Comparison of ENCODE assay signal across 31 cellular contexts in genomic region chr15:58248504-58248842, GRCh38.
A peak's percentile ranks its signal among the peaks of the same experiment; 100 is the strongest.
DNase-seq lines count a peak whose midpoint lies in the region; ATAC-seq and TF ChIP-seq lines count a peak whose summit lies in the region.
"Had no signal": no experiment of that assay in that cellular context is flagged by ENCODE, and none has a peak within 500 bp of the region (broad histone marks: within the 10 kb centered on the region; RNA-seq: fewer than 3 reads in every experiment).

No MANE protein-coding gene starts in this region.

- no peaks in the 10 kb centered on the region for H3K9me3 Mint-ChIP-seq in HFFc6
- H3K9me3 Mint-ChIP-seq: activated CD4-positive, alpha-beta memory T cell treated with anti-CD3 and anti-CD28 coated beads for 36 hours; CD4-positive, alpha-beta T cell; central memory CD8-positive, alpha-beta T cell; dendritic cell treated with granulocyte-macrophage colony-stimulating factor and Interleukin-4, amounts not matched to agents 40 ng/mL and 50 ng/mL, for 4 days; endodermal cell; GM23338; naive thymus-derived CD8-positive, alpha-beta T cell had no signal

- dilution Hi-C loops in mammary epithelial cell (cut with HindIII; ENCODE audit: low sequenced_read_pairs), result no loop called here

- H3K36me3 ChIP-seq in breast epithelium, result no peaks in the 10 kb centered on the region
- H3K36me3 ChIP-seq in mammary epithelial cell (ENCODE audit: insufficient read depth, low read length), result no peaks in the 10 kb centered on the region
- no peaks in the 10 kb centered on the region for H3K36me3 ChIP-seq in trophoblast cell (ENCODE audit: control insufficient read depth in 1 of 2, insufficient read depth in 2 of 2, low read length in 2 of 2)
- H3K36me3 ChIP-seq: lower lobe of right lung, ovary, tibial artery had no signal

- no peak overlapping the region for H4K91ac ChIP-seq in trophoblast cell (ENCODE audit: low read depth, low read length)

- H3K27ac ChIP-seq in breast epithelium, result peak overlapping the region; percentile 4 to 31
- no peak overlapping the region for H3K27ac ChIP-seq in mammary epithelial cell (ENCODE audit: insufficient read depth, low read depth, low read length)
- H3K27ac ChIP-seq in trophoblast cell (ENCODE audit: low read depth, low read length), result no peak overlapping the region
- H3K27ac ChIP-seq: lower lobe of right lung, ovary, RWPE1, SK-N-MC, tibial artery had no signal

- H2AFZ ChIP-seq in mammary epithelial cell (ENCODE audit: low read depth, low read length), result no peak overlapping the region
- no peak overlapping the region for H2AFZ ChIP-seq in trophoblast cell (ENCODE audit: insufficient read depth, low read length, poor library complexity)
- H2AFZ ChIP-seq: GM23338 had no signal

- H3K9me3 ChIP-seq in breast epithelium (no peaks in the 10 kb centered on the region), mammary epithelial cell (replicated peaks; ENCODE audit: insufficient read depth, low read length) (no peaks in the 10 kb centered on the region), trophoblast cell (ENCODE audit: insufficient read depth, low read depth, low read length) (no peaks in the 10 kb centered on the region)
- H3K9me3 ChIP-seq: lower lobe of right lung, ovary, tibial artery had no signal

- no peak overlapping the region for H2BK120ac ChIP-seq in trophoblast cell (ENCODE audit: insufficient read depth, low read length, poor library complexity)

- DNase-seq in breast epithelium (ENCODE audit: low spot score in 2 of 2) (no peak), mammary epithelial cell (no peak), left ventricle myocardium superior (no peak), trophoblast cell (no peak), NCI-H1417 treated with DMSO at 0.1 percent for 48 hours (lab: John Stamatoyannopoulos, UW) (no peak), HFFc6 (no peak), NCI-H2171 (lab: John Stamatoyannopoulos, UW) (no peak), D341Med (ENCODE audit: low spot score) (no peak)
- DNase-seq: 8988T; activated CD4-positive, alpha-beta memory T cell treated with anti-CD3 and anti-CD28 coated beads for 36 hours; activated CD4-positive, CD25-positive, alpha-beta regulatory T cell treated with anti-CD3 and anti-CD28 coated beads, Interleukin-2, amount 50 U/mL, for 72 hours; activated naive CD4-positive, alpha-beta T cell treated with Interleukin-2 at 50 U/mL for 16 hours; CD4-positive, alpha-beta T cell; endodermal cell; kidney; naive thymus-derived CD8-positive, alpha-beta T cell; NCI-H1092 treated with DMSO at 0.1 percent for 48 hours; NCI-H1930; NCI-H524 treated with DMSO at 0.1 percent for 48 hours; ovary; retina; stimulated activated CD4-positive, alpha-beta T cell treated with anti-CD3 and anti-CD28 coated beads, Interleukin-12 subunit alpha, Interleukin-12 subunit beta, amount 100 ng/mL, for 4 hours; stimulated activated CD4-positive, alpha-beta T cell treated with anti-CD3 and anti-CD28 coated beads, Interleukin-2, amount 100 ng/mL, for 48 hours; T-helper 2 cell had no signal

- peaks cover 34% of the 10 kb centered on the region for H3K27me3 Mint-ChIP-seq in HFFc6 (ENCODE audit: insufficient read depth)
- H3K27me3 Mint-ChIP-seq: activated CD4-positive, alpha-beta memory T cell treated with anti-CD3 and anti-CD28 coated beads for 36 hours; CD4-positive, alpha-beta T cell had no signal

- no peak overlapping the region for H3K4ac ChIP-seq in trophoblast cell (ENCODE audit: low read depth, low read length)

- H3K23ac ChIP-seq in trophoblast cell (ENCODE audit: low read length), result no peak overlapping the region

- TF ChIP-seq CTCF in breast epithelium (IDR thresholded peaks at IDR 0.05) (no peak), mammary epithelial cell (conservative IDR thresholded peaks at IDR 0.05 in 1 of 2, IDR thresholded peaks at IDR 0.05 in 1 of 2; ENCODE audit: extremely low read depth in 1 of 2, insufficient read depth in 1 of 2, low read depth in 1 of 2, low read length in 2 of 2) (no peak), HFFc6 (IDR thresholded peaks at IDR 0.05) (no peak)

- peak; percentile 39 for ATAC-seq in left ventricle myocardium superior
- ATAC-seq: GM23338; naive thymus-derived CD8-positive, alpha-beta T cell had no signal

- H4K20me1 ChIP-seq in mammary epithelial cell (ENCODE audit: insufficient read depth, low read length), result no peaks in the 10 kb centered on the region

- no peak overlapping the region for H2BK5ac ChIP-seq in trophoblast cell (ENCODE audit: low read depth, low read length, poor library complexity)

- H4K12ac ChIP-seq in trophoblast cell (ENCODE audit: low read depth, low read length), result no peak overlapping the region

- 94% methylated on average over 10 of the region's 10 CpGs for WGBS in mammary epithelial cell (ENCODE audit: low coverage, missing lambda C conversion rate)
- no CpG with 5 or more reads among the region's 10 CpGs for WGBS in trophoblast cell (ENCODE audit: extremely low coverage, insufficient coverage, insufficient read length)

- H3K79me2 ChIP-seq in mammary epithelial cell (ENCODE audit: insufficient read depth, low read length), result no peaks in the 10 kb centered on the region
- no peaks in the 10 kb centered on the region for H3K79me2 ChIP-seq in trophoblast cell (ENCODE audit: control insufficient read depth, insufficient read depth, low read length, poor library complexity)

- no peaks in the 10 kb centered on the region for H3K27me3 ChIP-seq in breast epithelium
- H3K27me3 ChIP-seq in mammary epithelial cell (ENCODE audit: insufficient read depth, low read length), result no peaks in the 10 kb centered on the region
- H3K27me3 ChIP-seq in trophoblast cell (ENCODE audit: insufficient read depth, low read length), result no peaks in the 10 kb centered on the region
- H3K27me3 ChIP-seq: ovary had no signal

- H2BK12ac ChIP-seq in trophoblast cell (ENCODE audit: low read length), result no peak overlapping the region

- no peak overlapping the region for H3K4me3 Mint-ChIP-seq in HFFc6
- H3K4me3 Mint-ChIP-seq: activated CD4-positive, alpha-beta memory T cell treated with anti-CD3 and anti-CD28 coated beads for 36 hours; CD4-positive, alpha-beta T cell; central memory CD8-positive, alpha-beta T cell; dendritic cell treated with granulocyte-macrophage colony-stimulating factor and Interleukin-4, amounts not matched to agents 40 ng/mL and 50 ng/mL, for 4 days; endodermal cell; GM23338; naive thymus-derived CD8-positive, alpha-beta T cell had no signal

- H3K79me1 ChIP-seq in trophoblast cell (ENCODE audit: low read length), result no peaks in the 10 kb centered on the region

- H4K8ac ChIP-seq in trophoblast cell (ENCODE audit: low read depth, low read length), result peak overlapping the region; percentile 2

- no peak overlapping the region for H2AK5ac ChIP-seq in trophoblast cell (ENCODE audit: low read length)

- in situ Hi-C loops in mammary epithelial cell (cut with MboI; ENCODE audit: low sequenced_read_pairs in 2 of 2), result loop anchor here in 1 of 2 donors (25.0 kb wide), 1 partner anchor 514 kb away; the partner anchor contains the start of gene MINDY2

- CTCF ChIA-PET in mammary epithelial cell (lab: Charles Lee; ENCODE audit: low non-redundant PET), result no interaction called here

- H3K36me3 Mint-ChIP-seq in HFFc6 (ENCODE audit: low read depth), result no peaks in the 10 kb centered on the region
- H3K36me3 Mint-ChIP-seq: activated CD4-positive, alpha-beta memory T cell treated with anti-CD3 and anti-CD28 coated beads for 36 hours; naive thymus-derived CD8-positive, alpha-beta T cell had no signal

- BruUV-seq in mammary epithelial cell (replicated peaks; lab: Mats Ljungman, UMichigan), result no TSS peak

- H3K4me1 ChIP-seq in breast epithelium, result no peaks in the 10 kb centered on the region
- H3K4me1 ChIP-seq in mammary epithelial cell (ENCODE audit: insufficient read depth, low read length), result no peaks in the 10 kb centered on the region
- H3K4me1 ChIP-seq in trophoblast cell (ENCODE audit: control insufficient read depth in 1 of 2, insufficient read depth in 2 of 2, low read length in 2 of 2), result peaks cover 0 to 5% of the 10 kb centered on the region in 2 experiments

- H3K4me3 ChIP-seq in breast epithelium, result no peak overlapping the region
- no peak overlapping the region for H3K4me3 ChIP-seq in mammary epithelial cell (replicated peaks in 1 of 3; ENCODE audit: insufficient read depth in 1 of 3, low read depth in 2 of 3, low read length in 3 of 3)
- no peak overlapping the region for H3K4me3 ChIP-seq in trophoblast cell (ENCODE audit: low read depth, low read length)
- H3K4me3 ChIP-seq: GM23338, lower lobe of right lung, ovary, SK-N-MC, tibial artery had no signal

- no peak overlapping the region for H3K14ac ChIP-seq in trophoblast cell (ENCODE audit: low read length)

- H3K4me2 ChIP-seq in mammary epithelial cell (ENCODE audit: insufficient read depth, low read depth, low read length), result no peak overlapping the region
- no peak overlapping the region for H3K4me2 ChIP-seq in trophoblast cell (ENCODE audit: low read length)
- H3K4me2 ChIP-seq: GM23338 had no signal

- no peak overlapping the region for H3K18ac ChIP-seq in trophoblast cell (ENCODE audit: low read length)

- H3K4me1 Mint-ChIP-seq in HFFc6 (ENCODE audit: low read depth), result no peaks in the 10 kb centered on the region
- H3K4me1 Mint-ChIP-seq: GM23338 had no signal

- H3K9ac ChIP-seq in mammary epithelial cell (ENCODE audit: insufficient read depth, low read length) (no peak overlapping the region), trophoblast cell (ENCODE audit: low read length) (no peak overlapping the region)

- intact Hi-C loops in breast epithelium (cut with DNase I; ENCODE audit: low total_unique reads) (no loop called here), mammary epithelial cell (cut with micrococcal nuclease) (no loop called here), left ventricle myocardium superior (cut with micrococcal nuclease) (no loop called here)

- TF ChIP-seq POLR2A in breast epithelium (IDR thresholded peaks at IDR 0.05), result no peak

- H3K27ac Mint-ChIP-seq in HFFc6, result no peak overlapping the region
- H3K27ac Mint-ChIP-seq: activated CD4-positive, alpha-beta memory T cell treated with anti-CD3 and anti-CD28 coated beads for 36 hours; CD4-positive, alpha-beta T cell; dendritic cell treated with granulocyte-macrophage colony-stimulating factor and Interleukin-4, amounts not matched to agents 40 ng/mL and 50 ng/mL, for 4 days; endodermal cell; GM23338 had no signal

Comparison
In these comparisons a context has a peak if more than half of its experiments do, and no peak if none do; other contexts are left out.
1. H3K27ac ChIP-seq: peak in breast epithelium (2 of 2); none in mammary epithelial cell (single experiment) and trophoblast cell (single experiment).